In the genomic region with DNA sequence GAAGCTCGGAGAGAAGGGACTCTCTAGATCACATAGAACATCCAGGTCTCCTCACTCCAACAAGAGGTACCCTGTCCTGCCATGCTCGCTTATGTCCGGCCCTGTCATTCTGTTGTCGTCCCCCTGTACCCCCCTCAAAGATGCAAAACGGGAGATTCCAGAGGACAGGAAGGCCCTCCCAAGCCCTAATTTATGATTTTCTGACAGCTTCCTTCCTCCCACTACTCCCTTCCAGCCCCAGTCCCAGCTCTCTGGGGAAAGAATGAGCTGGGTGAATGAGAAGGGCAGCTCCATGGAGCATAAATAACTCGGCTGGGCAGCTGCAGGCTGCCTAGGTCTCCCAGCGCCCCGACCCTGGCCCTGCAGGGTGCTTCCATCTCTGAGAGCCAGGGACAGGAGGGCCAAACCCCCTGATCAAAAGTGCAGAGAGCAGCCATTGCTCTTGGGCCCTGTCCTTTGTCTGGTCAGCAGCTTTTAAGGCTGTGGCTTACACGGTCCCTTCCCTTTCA, we compare ENCODE assay signal across 16 cellular contexts. TPM values are rescaled to one million over a fixed set of nuclear protein-coding genes. Genes with fewer than 3 reads are reported as not detected.
DNase-seq lines count a peak whose midpoint lies in the region; ATAC-seq, FAIRE-seq and TF ChIP-seq lines count a peak whose summit lies in the region.
"Had no signal": no experiment of that assay in that cellular context is flagged by ENCODE, and none has a peak within 500 bp of the region (broad histone marks: within the 10 kb centered on the region; RNA-seq: fewer than 3 reads in every experiment).

No MANE protein-coding gene starts in this region.

- H3K27ac Mint-ChIP-seq in activated CD8-positive, alpha-beta T cell treated with anti-CD3 and anti-CD28 coated beads, Interleukin-2, amount 10 ng/mL, durations not matched to agents 7 days and 5 days, result peak overlapping the region; percentile 89

- H3K4me1 ChIP-seq in heart left ventricle (peaks cover 0 to 28% (median 19%) of the 10 kb centered on the region in 12 donors), HepG2 (ENCODE audit: insufficient read depth, low read length) (peaks cover 40% of the 10 kb centered on the region), transverse colon (peaks cover 0 to 21% (median 12%) of the 10 kb centered on the region in 4 donors)

- POLR2A ChIA-PET in activated CD8-positive, alpha-beta T cell treated with anti-CD3 and anti-CD28 coated beads, Interleukin-2, amount 10 ng/mL, durations not matched to agents 7 days and 5 days (lab: Charles Lee), result no interaction called here
- POLR2A ChIA-PET in HepG2 (lab: Yijun Ruan, JAX), result interaction anchor here (1.9 kb wide), 1 partner anchor 44 kb away, joined by 5 read pairs; no protein-coding TSS in a partner anchor

- no peaks in the 10 kb centered on the region for H3K79me2 ChIP-seq in HepG2 (ENCODE audit: insufficient read depth, low read length)

- ATAC-seq in heart left ventricle (peak in 1 of 4 donors; percentile 36), Right ventricle myocardium inferior (no peak), HepG2 (no peak; the same call in 2 of the 3 replicates), HG03378 (IDR thresholded peaks at IDR 0.05; ENCODE audit: unreplicated experiment) (no peak), GM19467 (IDR thresholded peaks at IDR 0.05; ENCODE audit: unreplicated experiment) (no peak), GM19397 (IDR thresholded peaks at IDR 0.05; ENCODE audit: unreplicated experiment) (no peak)
- no peak for ATAC-seq in activated CD8-positive, alpha-beta T cell treated with anti-CD3 and anti-CD28 coated beads, Interleukin-2, amount 10 ng/mL, durations not matched to agents 7 days and 5 days
- ATAC-seq: gastroesophageal sphincter, HCT116 had no signal

- H3K36me3 ChIP-seq in heart left ventricle, result no peaks in the 10 kb centered on the region
- H3K36me3 ChIP-seq in HepG2 (replicated peaks in 1 of 2; ENCODE audit: control insufficient read depth in 1 of 2, insufficient read depth in 2 of 2, low read length in 2 of 2), result no peaks in the 10 kb centered on the region
- no peaks in the 10 kb centered on the region for H3K36me3 ChIP-seq in transverse colon
- H3K36me3 ChIP-seq: gastroesophageal sphincter, uterus had no signal

- no peak for TF ChIP-seq EP300 in HepG2 (IDR thresholded peaks at IDR 0.05; ENCODE audit: low read depth in 2 of 2, low read length in 2 of 2)
- TF ChIP-seq EP300 in HepG2 (CRISPR knock-in tag; IDR thresholded peaks at IDR 0.05; ENCODE audit: borderline replicate concordance), result no peak
- no peak for TF ChIP-seq EP300 in transverse colon (IDR thresholded peaks at IDR 0.05; ENCODE audit: low read depth)

- H3K27me3 Mint-ChIP-seq in activated CD8-positive, alpha-beta T cell treated with anti-CD3 and anti-CD28 coated beads, Interleukin-2, amount 10 ng/mL, durations not matched to agents 7 days and 5 days (ENCODE audit: low read depth), result peaks cover 51% of the 10 kb centered on the region

- H3K4me3 ChIP-seq in heart left ventricle, result no peak overlapping the region
- H3K4me3 ChIP-seq in HepG2 (replicated peaks in 1 of 3; ENCODE audit: insufficient read depth in 1 of 3, low read depth in 2 of 3, low read length in 3 of 3), result peak overlapping the region in 1 of 3 experiments; percentile 61; a peak in 2 of 6 replicates
- H3K4me3 ChIP-seq in transverse colon, result no peak overlapping the region
- H3K4me3 ChIP-seq: gastroesophageal sphincter, uterus had no signal

- no peak for TF ChIP-seq POLR2A in heart left ventricle (IDR thresholded peaks at IDR 0.05)
- no peak for TF ChIP-seq POLR2A in HepG2 (IDR thresholded peaks at IDR 0.05; ENCODE audit: insufficient read depth in 1 of 2, low read depth in 2 of 2, low read length in 2 of 2)
- TF ChIP-seq POLR2A in transverse colon (IDR thresholded peaks at IDR 0.05), result no peak

- no peak for TF ChIP-seq RAD21 in HepG2 (CRISPR knock-in tag; IDR thresholded peaks at IDR 0.05)

- no peak overlapping the region for H3K4me3 Mint-ChIP-seq in activated CD8-positive, alpha-beta T cell treated with anti-CD3 and anti-CD28 coated beads, Interleukin-2, amount 10 ng/mL, durations not matched to agents 7 days and 5 days

- in situ Hi-C loops in HepG2 (cut with HindIII; ENCODE audit: extremely low pct_ligation_motif_present, low pct_unique_long_range_greater_than_20kb) (loop anchor here (5.0 kb wide), 1 partner anchor 46 kb away; no protein-coding TSS in a partner anchor), transverse colon (cut with MboI; ENCODE audit: low pct_ligation_motif_present in 1 of 4, low pct_unique_long_range_greater_than_20kb in 1 of 4, low sequenced_read_pairs in 3 of 4) (no loop called here)

- H3K9me3 Mint-ChIP-seq in activated CD8-positive, alpha-beta T cell treated with anti-CD3 and anti-CD28 coated beads, Interleukin-2, amount 10 ng/mL, durations not matched to agents 7 days and 5 days (ENCODE audit: insufficient read depth), result no peaks in the 10 kb centered on the region

- H3K27ac ChIP-seq in heart left ventricle, result peak overlapping the region in 9 of 12 donors; percentile 38 to 78 (median 61)
- no peak overlapping the region for H3K27ac ChIP-seq in HepG2 (ENCODE audit: extremely low read length, insufficient read depth, low read length)
- peak overlapping the region in 3 of 4 donors; percentile 48 to 56 (median 48) for H3K27ac ChIP-seq in transverse colon

- H2AFZ ChIP-seq in HepG2 (ENCODE audit: low read length), result peak overlapping the region; percentile 1

- H3K4me1 Mint-ChIP-seq in activated CD8-positive, alpha-beta T cell treated with anti-CD3 and anti-CD28 coated beads, Interleukin-2, amount 10 ng/mL, durations not matched to agents 7 days and 5 days (ENCODE audit: low read depth), result peaks cover 30% of the 10 kb centered on the region

- no peak for DNase-seq in heart left ventricle
- DNase-seq in Right ventricle myocardium inferior (ENCODE audit: missing footprints), result no peak
- no peak for DNase-seq in activated CD8-positive, alpha-beta T cell treated with anti-CD3 and anti-CD28 coated beads, Interleukin-2, amount 10 ng/mL, durations not matched to agents 7 days and 5 days
- DNase-seq in HepG2 (ENCODE audit: low spot score), result no peak
- no peak for DNase-seq in transverse colon
- DNase-seq: activated CD4-positive, alpha-beta T cell treated with anti-CD3 and anti-CD28 coated beads for 1 hour; effector CD8-positive, alpha-beta T cell; kidney glomerular epithelial cell; uterus had no signal

- 57 to 76% (median 61%) methylated on average over 7 to 9 of the region's 9 CpGs for WGBS in heart left ventricle, 4 donors
- 12% methylated on average over 7 of the region's 9 CpGs for WGBS in HepG2 (ENCODE audit: low lambda C conversion rate)
- 80 to 100% methylated on average over 1 to 8 of the region's 9 CpGs for WGBS in transverse colon (ENCODE audit: low coverage in 1 of 2), 2 donors

- FAIRE-seq in HepG2 (lab: Jason Lieb, UNC), result no peak

- H3K9ac ChIP-seq in HepG2 (ENCODE audit: insufficient read depth, low read depth, low read length), result no peak overlapping the region

- H3K27me3 ChIP-seq in heart left ventricle (peaks cover 0 to 9% (median 0%) of the 10 kb centered on the region in 9 donors), HepG2 (ENCODE audit: control insufficient read depth in 1 of 2, insufficient read depth in 2 of 2, low read length in 2 of 2) (peaks cover 7 to 31% of the 10 kb centered on the region in 2 experiments; a peak in 4 of 5 replicates), transverse colon (peaks cover 16% of the 10 kb centered on the region)
- H3K27me3 ChIP-seq: uterus had no signal

- H3K9me3 ChIP-seq in heart left ventricle (peaks cover 0 to 5% (median 0%) of the 10 kb centered on the region in 12 donors), HepG2 (ENCODE audit: low read length) (no peaks in the 10 kb centered on the region), transverse colon (no peaks in the 10 kb centered on the region)
- H3K9me3 ChIP-seq: gastroesophageal sphincter, uterus had no signal

- no peaks in the 10 kb centered on the region for H4K20me1 ChIP-seq in HepG2 (ENCODE audit: insufficient read depth, low read length)

- intact Hi-C loops in heart left ventricle (cut with DNase I), result loop anchor here in 3 of 10 donors (5.0 kb wide), 2 partner anchors 41 to 46 kb away; no protein-coding TSS in a partner anchor
- intact Hi-C loops in Right ventricle myocardium inferior (cut with DNase I), result loop anchor here (5.0 kb wide), 1 partner anchor 41 kb away; no protein-coding TSS in a partner anchor
- intact Hi-C loops in HepG2 (cut with micrococcal nuclease; ENCODE audit: unreplicated experiment), result loop anchor here (1.0 kb wide), 1 partner anchor 44 kb away; no protein-coding TSS in a partner anchor
- intact Hi-C loops in transverse colon (cut with DNase I; ENCODE audit: low total_unique reads), result no loop called here

- peak overlapping the region; percentile 69 for H3K4me2 ChIP-seq in HepG2 (ENCODE audit: low read depth, low read length)

- BruUV-seq in HepG2 (replicated peaks; lab: Mats Ljungman, UMichigan), result no TSS peak

- H3K36me3 Mint-ChIP-seq in activated CD8-positive, alpha-beta T cell treated with anti-CD3 and anti-CD28 coated beads, Interleukin-2, amount 10 ng/mL, durations not matched to agents 7 days and 5 days (ENCODE audit: low read depth), result no peaks in the 10 kb centered on the region

- TF ChIP-seq CTCF in heart left ventricle (IDR thresholded peaks at IDR 0.05) (no peak), HepG2 (CRISPR knock-in tag; IDR thresholded peaks at IDR 0.05) (no peak), transverse colon (IDR thresholded peaks at IDR 0.05) (no peak)

- CTCF ChIA-PET in activated CD8-positive, alpha-beta T cell treated with anti-CD3 and anti-CD28 coated beads, Interleukin-2, amount 10 ng/mL, durations not matched to agents 7 days and 5 days (lab: Charles Lee), result interaction anchor here (0.8 to 4.6 kb wide), 6 partner anchors 43 to 284 kb away, joined by 3 to 21 read pairs (median 3); no protein-coding TSS in a partner anchor
- CTCF ChIA-PET in HepG2 (lab: Yijun Ruan, JAX; ENCODE audit: low intra/inter-chr PET ratio, low total read pairs), result interaction anchor here (1.7 kb wide), 1 partner anchor 44 kb away, joined by 18 read pairs; no protein-coding TSS in a partner anchor

RNA-seq across cellular contexts. Expression of gene EMID1, which starts 3.9 kb away (rescaled TPM):
- total RNA-seq in heart left ventricle (1 to 10 TPM in 2 of 9 donors, under 1 TPM in 6, not detected in 1; 0.16 to 1.5 (median 0.32) TPM), Right ventricle myocardium inferior (0.43 TPM), HepG2 (2016; rRNA removed; fragmentation: Illumina TruSeq; extraction: Trizol) (0.21 and 0.82 TPM in 2 replicates), transverse colon (10 to 100 TPM in 1 of 4 donors, 1 to 10 TPM in 1, under 1 TPM in 1, not detected in 1; 0.68 to 53.9 (median 1.9) TPM)
- polyA plus RNA-seq in heart left ventricle (under 1 TPM in 1 of 2 donors, not detected in 1; 0.43 TPM), HepG2 (2011; rRNA removed) (0.45 and 0.81 TPM in 2 replicates)
- total RNA-seq in activated CD8-positive, alpha-beta T cell treated with anti-CD3 and anti-CD28 coated beads, Interleukin-2, amount 10 ng/mL, durations not matched to agents 7 days and 5 days, result not detected
- 2.7 and 2.8 TPM in 2 replicates for total RNA-seq in HepG2 (2016; cell fraction: cytosol; rRNA removed; fragmentation: Illumina TruSeq; extraction: Trizol; ENCODE audit: low read depth)
- total RNA-seq in HepG2 (2016; cell fraction: insoluble cytoplasmic fraction; rRNA removed; fragmentation: Illumina TruSeq; extraction: Trizol), result 0.09 and 0.26 TPM in 2 replicates
- total RNA-seq in HepG2 (2016; cell fraction: membrane; rRNA removed; fragmentation: Illumina TruSeq; extraction: Trizol), result 1.7 and 2.1 TPM in 2 replicates
- total RNA-seq in HepG2 (2016; cell fraction: nucleus; rRNA removed; fragmentation: Illumina TruSeq; extraction: Trizol), result 0.25 and 0.50 TPM in 2 replicates
- 0.37 and 1.1 TPM in 2 replicates for polyA plus RNA-seq in HepG2 (2011; cell fraction: cytosol; rRNA removed)
- polyA plus RNA-seq in HepG2 (2011; cell fraction: nucleus; rRNA removed), result 2.1 and 2.4 TPM in 2 replicates
- 0.46 and 0.72 TPM in 2 replicates for polyA plus RNA-seq in HepG2 (2012)
- polyA plus RNA-seq in HepG2 (2016; cell fraction: cytosol; fragmentation: Illumina TruSeq; extraction: Trizol; ENCODE audit: low read depth), result 2.6 and 3.8 TPM in 2 replicates
- polyA plus RNA-seq in HepG2 (2016; cell fraction: insoluble cytoplasmic fraction; fragmentation: Illumina TruSeq; extraction: Trizol; ENCODE audit: low read depth), result 0.25 and 0.50 TPM in 2 replicates
- 1.4 and 2.2 TPM in 2 replicates for polyA plus RNA-seq in HepG2 (2016; cell fraction: membrane; fragmentation: Illumina TruSeq; extraction: Trizol; ENCODE audit: low read depth)
- polyA plus RNA-seq in HepG2 (2016; cell fraction: nucleus; fragmentation: Illumina TruSeq; extraction: Trizol; ENCODE audit: insufficient read depth, low read depth), result 1.0 TPM in 2 replicates
- 0.09 and 2.4 TPM in 2 replicates for polyA minus RNA-seq in HepG2 (2011; rRNA and poly(A)+ RNA removed; ENCODE audit: low replicate concordance)
- polyA minus RNA-seq in HepG2 (2011; cell fraction: cytosol; rRNA and poly(A)+ RNA removed), result not detected in 2 replicates
- polyA minus RNA-seq in HepG2 (2011; cell fraction: nucleus; rRNA and poly(A)+ RNA removed), result 0.99 and 1.3 TPM in 2 replicates
- total RNA-seq: HT-29, OCI-LY7 had no signal
